Comparison of ENCODE assay signal across 1 cellular context in the genomic region with DNA sequence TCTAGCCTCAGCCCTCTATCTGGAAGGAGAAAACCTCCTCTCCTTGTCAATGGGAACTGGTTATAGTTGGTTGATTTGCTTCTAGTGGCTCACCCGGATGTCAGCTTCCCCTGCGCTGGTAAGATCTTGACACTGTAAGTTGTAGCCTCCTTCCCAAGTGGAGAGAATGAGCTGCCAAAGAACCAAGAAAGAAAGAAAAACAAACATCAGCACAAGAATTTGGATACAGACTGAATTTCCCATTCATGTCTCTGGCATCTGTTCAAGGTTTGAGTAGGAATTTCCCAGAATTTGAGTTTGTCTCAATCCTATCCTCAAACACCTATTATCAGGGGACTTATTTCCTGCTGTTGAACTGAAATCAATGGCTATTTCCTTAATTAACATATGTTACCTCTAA.
TF ChIP-seq lines count a peak whose summit lies in the region.

No MANE protein-coding gene starts in this region.

TF ChIP-seq in endothelial cell of umbilical vein, 7 proteins besides CTCF, POLR2A, EP300 and RAD21 (continued from another document):
- TF ChIP-seq JUN (IDR thresholded peaks at IDR 0.05; ENCODE audit: borderline replicate concordance, insufficient read depth, insufficient read length, low read depth): no peak
